Comparison of ENCODE assay signal across 37 cellular contexts in genomic region chr9:21428235-21428634, GRCh38. TPM values are rescaled to one million over a fixed set of nuclear protein-coding genes. Genes with fewer than 3 reads are reported as not detected.
DNase-seq lines count a peak whose midpoint lies in the region; ATAC-seq, FAIRE-seq and TF ChIP-seq lines count a peak whose summit lies in the region.
"Had no signal": no experiment of that assay in that cellular context is flagged by ENCODE, and none has a peak within 500 bp of the region (broad histone marks: within the 10 kb centered on the region; RNA-seq: fewer than 3 reads in every experiment).

No MANE protein-coding gene starts in this region.

- no peak overlapping the region for H3K27ac ChIP-seq in thyroid gland
- H3K27ac ChIP-seq: cardiac muscle cell, neural progenitor cell, Peyer's patch, right atrium auricular region, upper lobe of left lung had no signal

- H3K9me3 ChIP-seq in thyroid gland = no peaks in the 10 kb centered on the region
- H3K9me3 ChIP-seq: Peyer's patch, right atrium auricular region, upper lobe of left lung had no signal

- TF ChIP-seq POLR2A in GM12891 (IDR thresholded peaks at IDR 0.05; ENCODE audit: low read depth, low read length) (no peak), thyroid gland (IDR thresholded peaks at IDR 0.05) (no peak)

- FAIRE-seq in GM12891 (lab: Jason Lieb, UNC) = peak; percentile 84
- FAIRE-seq: astrocyte, colon, HTR-8/SVneo, small intestine had no signal

- WGBS in thyroid gland, 2 donors = 82 to 95% methylated on average over 1 of the region's 1 CpG

- ATAC-seq in GM19043 (IDR thresholded peaks at IDR 0.05; ENCODE audit: low read depth, unreplicated experiment) (peak; percentile 53), HG02610 (IDR thresholded peaks at IDR 0.05; ENCODE audit: unreplicated experiment) (peak; percentile 56), HG03432 (IDR thresholded peaks at IDR 0.05; ENCODE audit: unreplicated experiment) (peak; percentile 73)
- ATAC-seq: activated CD4-positive, CD25-positive, alpha-beta regulatory T cell treated with anti-CD3 and anti-CD28 coated beads, Interleukin-2, amount 50 U/mL, for 24 hours; activated naive CD8-positive, alpha-beta T cell treated with anti-CD3 and anti-CD28 coated beads, Interleukin-2, amount 50 U/mL, for 24 hours; activated T-cell treated with anti-CD3 and anti-CD28 coated beads, Interleukin-2, amount 50 U/mL, for 72 hours had no signal

- no peaks in the 10 kb centered on the region for H3K36me3 ChIP-seq in thyroid gland
- H3K36me3 ChIP-seq: cardiac muscle cell, neural progenitor cell, Peyer's patch, right atrium auricular region, upper lobe of left lung had no signal

- intact Hi-C loops in thyroid gland (cut with DNase I) = no loop called here

- TF ChIP-seq CTCF in thyroid gland (IDR thresholded peaks at IDR 0.05) = no peak

- no peak overlapping the region for H3K4me3 ChIP-seq in thyroid gland (replicated peaks in 1 of 3)
- H3K4me3 ChIP-seq: cardiac muscle cell, neural progenitor cell, Peyer's patch, right atrium auricular region, upper lobe of left lung had no signal

- H3K4me1 ChIP-seq in thyroid gland = no peaks in the 10 kb centered on the region
- H3K4me1 ChIP-seq: Peyer's patch, right atrium auricular region, upper lobe of left lung had no signal

- H3K27me3 ChIP-seq in thyroid gland = no peaks in the 10 kb centered on the region
- H3K27me3 ChIP-seq: cardiac muscle cell, neural progenitor cell, Peyer's patch, right atrium auricular region, upper lobe of left lung had no signal

- no peak for DNase-seq in GM12891 (ENCODE audit: insufficient read length, low spot score)
- no peak for DNase-seq in GM03348 (ENCODE audit: low spot score)
- no peak for DNase-seq in thyroid gland
- no peak for DNase-seq in epidermal melanocyte (ENCODE audit: insufficient read length, low spot score)
- DNase-seq in NCI-H187 (lab: John Stamatoyannopoulos, UW) = no peak
- DNase-seq: 8988T; activated CD4-positive, alpha-beta T cell treated with anti-CD3 and anti-CD28 coated beads, Interleukin-2, amount 50 U/mL, for 48 hours; activated naive CD4-positive, alpha-beta T cell; activated naive CD8-positive, alpha-beta T cell treated with anti-CD3 and anti-CD28 coated beads, Interleukin-2, amount 50 U/mL, for 24 hours; activated T-cell treated with anti-CD3 and anti-CD28 coated beads, Interleukin-2, amount 50 U/mL, for 72 hours; CD4-positive, alpha-beta T cell; effector memory CD4-positive, alpha-beta T cell; erythroblast; GOT3; HFFc6; mesenchymal stem cell; NCI-H1048; NCI-H82; Peyer's patch; posterior cingulate gyrus; SHP77 treated with DMSO at 0.1 percent for 48 hours; small intestine; stimulated activated naive CD4-positive, alpha-beta T cell; T-helper 2 cell; upper lobe of left lung had no signal

TF ChIP-seq in GM12891, 5 proteins besides CTCF, POLR2A, EP300 and RAD21:
- TF ChIP-seq TAF1 (IDR thresholded peaks at IDR 0.05; ENCODE audit: low read depth, low read length) = no peak
- no peak for TF ChIP-seq SPI1 (IDR thresholded peaks at IDR 0.05; ENCODE audit: low read depth, low read length)
- TF ChIP-seq POLR2AphosphoS5 (IDR thresholded peaks at IDR 0.05; ENCODE audit: low read depth, low read length) = no peak
- TF ChIP-seq PAX5 (IDR thresholded peaks at IDR 0.05; ENCODE audit: insufficient read depth, low read length, severe bottlenecking) = no peak
- no peak for TF ChIP-seq POU2F2 (IDR thresholded peaks at IDR 0.05; ENCODE audit: low read depth, low read length)

RNA-seq across cellular contexts. Expression of gene IFNA1, which starts 12.0 kb away (rescaled TPM):
- polyA plus RNA-seq in GM12891 (2012; ENCODE audit: low read depth, missing spikeins) = not detected
- not detected for total RNA-seq in thyroid gland
- total RNA-seq: activated T-cell treated with anti-CD3 and anti-CD28 coated beads, Interleukin-2, amount 50 U/mL, for 72 hours; astrocyte; cardiac muscle cell; CD4-positive, alpha-beta T cell; Daoy; HFFc6; NCI-H460; Peyer's patch; right atrium auricular region had no signal
- polyA plus RNA-seq: cardiac muscle cell, small intestine had no signal

RNA-seq across cellular contexts. Expression of gene IFNA8, which starts 19.3 kb away (rescaled TPM):
- polyA plus RNA-seq in GM12891 (2012; ENCODE audit: low read depth, missing spikeins) = not detected
- not detected for total RNA-seq in thyroid gland
- total RNA-seq: activated T-cell treated with anti-CD3 and anti-CD28 coated beads, Interleukin-2, amount 50 U/mL, for 72 hours; astrocyte; cardiac muscle cell; CD4-positive, alpha-beta T cell; Daoy; HFFc6; NCI-H460; Peyer's patch; right atrium auricular region; upper lobe of left lung had no signal
- polyA plus RNA-seq: cardiac muscle cell, small intestine had no signal

RNA-seq across cellular contexts. Expression of gene IFNA2, which starts 43.0 kb away (rescaled TPM):
- 0.31 TPM for polyA plus RNA-seq in GM12891 (2012; ENCODE audit: low read depth, missing spikeins)
- total RNA-seq in thyroid gland = not detected
- total RNA-seq: activated T-cell treated with anti-CD3 and anti-CD28 coated beads, Interleukin-2, amount 50 U/mL, for 72 hours; astrocyte; cardiac muscle cell; CD4-positive, alpha-beta T cell; Daoy; HFFc6; NCI-H460; Peyer's patch; right atrium auricular region; upper lobe of left lung had no signal
- polyA plus RNA-seq: cardiac muscle cell, small intestine had no signal

RNA-seq across cellular contexts. Expression of gene IFNE, which starts 53.9 kb away (rescaled TPM):
- polyA plus RNA-seq in GM12891 (2012; ENCODE audit: low read depth, missing spikeins) = not detected
- 1 to 10 TPM in 3 of 4 donors, under 1 TPM in 1; 0.67 to 2.1 (median 1.3) TPM for total RNA-seq in thyroid gland
- total RNA-seq: activated T-cell treated with anti-CD3 and anti-CD28 coated beads, Interleukin-2, amount 50 U/mL, for 72 hours; cardiac muscle cell; CD4-positive, alpha-beta T cell; Daoy; right atrium auricular region; upper lobe of left lung had no signal
- polyA plus RNA-seq: cardiac muscle cell had no signal
